ENCODE assay signal across 8 cellular contexts in the genomic region with DNA sequence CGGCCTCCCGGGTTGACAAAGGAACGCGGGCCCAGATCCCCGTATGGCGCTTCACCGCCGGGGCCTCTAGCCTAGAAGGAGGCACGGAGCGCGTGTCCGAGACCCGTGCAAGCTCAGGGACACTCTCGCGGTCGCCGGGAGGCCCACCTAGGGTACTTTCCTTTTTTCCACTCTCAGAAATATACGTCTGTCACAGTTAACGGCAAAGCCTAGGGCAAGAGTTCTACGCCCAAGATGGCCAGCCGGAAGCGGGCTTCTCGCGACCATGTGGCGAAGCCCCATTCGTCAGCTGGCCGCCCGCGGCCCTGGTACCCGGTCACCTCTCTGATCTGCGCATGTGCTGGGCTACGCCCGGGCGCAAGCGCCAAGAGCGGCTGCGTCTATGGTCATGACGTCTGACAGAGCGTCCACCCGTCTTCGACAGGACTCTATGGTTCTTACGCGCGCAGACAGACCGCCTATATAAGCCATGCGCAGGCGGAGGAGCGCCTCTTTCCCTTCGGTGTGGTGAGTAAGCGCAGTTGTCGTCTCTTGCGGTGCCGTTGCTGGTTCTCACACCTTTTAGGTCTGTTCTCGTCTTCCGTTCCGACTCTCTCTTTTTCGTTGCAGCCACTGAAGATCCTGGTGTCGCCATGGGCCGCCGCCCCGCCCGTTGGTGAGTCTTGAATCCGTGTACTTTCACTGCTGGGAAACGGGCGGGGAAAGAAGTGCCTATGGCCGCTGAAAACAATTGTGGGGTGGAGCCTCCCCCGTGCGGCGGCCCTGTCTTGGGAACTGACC. TPM values are rescaled to one million over a fixed set of nuclear protein-coding genes. Genes with fewer than 3 reads are reported as not detected.
A peak's percentile ranks its signal among the peaks of the same experiment; 100 is the strongest.
DNase-seq lines count a peak whose midpoint lies in the region; ATAC-seq, FAIRE-seq and TF ChIP-seq lines count a peak whose summit lies in the region.

A gene (plus strand): TSS at position 490 of the 780 bp plus-strand sequence. CDS start 143 bp downstream, at position 633.

- H3K36me3 Mint-ChIP-seq in activated B cell treated with CpG ODN at 0.5 μM for 24 hours (ENCODE audit: low read depth): peaks cover 39% of the 10 kb centered on the region

- ATAC-seq in GM19025 (IDR thresholded peaks at IDR 0.05; ENCODE audit: low read depth, unreplicated experiment): peak; percentile 73
- peak; percentile 83 for ATAC-seq in HG03280 (IDR thresholded peaks at IDR 0.05; ENCODE audit: unreplicated experiment)
- ATAC-seq in activated B cell treated with CpG ODN at 0.5 μM for 24 hours (ENCODE audit: low read depth): peak; percentile 75

- H3K4me1 ChIP-seq in small intestine (ENCODE audit: control insufficient read depth in 2 of 2, insufficient read depth in 1 of 2, low read depth in 1 of 2, low read length in 1 of 2): no peaks in the 10 kb centered on the region

- POLR2A ChIA-PET in activated B cell treated with CpG ODN at 0.5 μM for 24 hours (lab: Charles Lee): interaction anchor here (0.6 to 6.2 kb wide), 39 partner anchors 11 to 474 kb away, joined by 3 to 125 read pairs (median 5); a partner anchor contains a TSS

- peak; percentile 93 for DNase-seq in AG09309 (ENCODE audit: low read depth)
- DNase-seq in NCI-H345 treated with DMSO at 0.1 percent for 48 hours (lab: John Stamatoyannopoulos, UW; ENCODE audit: unreplicated experiment): peak; percentile 92
- peak; percentile 76 for DNase-seq in activated B cell treated with CpG ODN at 0.5 μM for 24 hours
- peak; percentile 97 to 98 for DNase-seq in cardiac fibroblast (ENCODE audit: low read depth in 2 of 2)
- peak; percentile 87 for DNase-seq in iPS-NIHi7 (ENCODE audit: extremely low spot score)
- peak; percentile 94 for DNase-seq in small intestine

- H3K9me3 ChIP-seq in small intestine (ENCODE audit: control insufficient read depth, low read depth): no peaks in the 10 kb centered on the region

- CTCF ChIA-PET in activated B cell treated with CpG ODN at 0.5 μM for 24 hours (lab: Charles Lee): interaction anchor here (1.3 to 1.4 kb wide), 2 partner anchors 11 to 31 kb away, joined by 4 read pairs; a partner anchor contains a TSS

- H3K27me3 Mint-ChIP-seq in activated B cell treated with CpG ODN at 0.5 μM for 24 hours: no peaks in the 10 kb centered on the region

- H3K36me3 ChIP-seq in small intestine (ENCODE audit: control insufficient read depth in 2 of 2, insufficient read depth in 2 of 2, low read length in 2 of 2): peaks cover 0 to 3% of the 10 kb centered on the region in 2 donors

- H3K27ac Mint-ChIP-seq in activated B cell treated with CpG ODN at 0.5 μM for 24 hours: peak within 1 kb of the TSS; percentile 99

- no peak for FAIRE-seq in small intestine (lab: Jason Lieb, UNC)

- no peaks in the 10 kb centered on the region for H3K9me3 Mint-ChIP-seq in activated B cell treated with CpG ODN at 0.5 μM for 24 hours

- TF ChIP-seq CTCF in AG09309 (IDR thresholded peaks at IDR 0.05; ENCODE audit: control insufficient read depth, insufficient read depth, low read depth, low read length, missing control alignments): no peak
- no peak for TF ChIP-seq CTCF in activated B cell treated with CpG ODN at 0.5 μM for 24 hours (IDR thresholded peaks at IDR 0.05)
- TF ChIP-seq CTCF in cardiac fibroblast (IDR thresholded peaks at IDR 0.05; ENCODE audit: low read depth, low read length): no peak

- intact Hi-C loops in activated B cell treated with CpG ODN at 0.5 μM for 24 hours (cut with micrococcal nuclease): loop anchor here (5.0 kb wide), 4 partner anchors 39 to 134 kb away; a partner anchor contains a TSS

- H3K4me1 Mint-ChIP-seq in activated B cell treated with CpG ODN at 0.5 μM for 24 hours: peaks cover 26% of the 10 kb centered on the region

- WGBS in small intestine, 3 donors: 1 to 47% (median 14%) methylated on average over 52 to 69 of the region's 69 CpGs

- H3K27ac ChIP-seq in small intestine (ENCODE audit: low read depth in 1 of 2, low read length in 1 of 2): peak within 1 kb of the TSS; percentile 94 to 100

- no peaks in the 10 kb centered on the region for H3K27me3 ChIP-seq in small intestine (ENCODE audit: control insufficient read depth in 2 of 2, insufficient read depth in 2 of 2, low read length in 2 of 2)

- H3K4me3 ChIP-seq in AG09309 (ENCODE audit: control insufficient read depth, low read depth, low read length) (peak within 1 kb of the TSS; percentile 69), cardiac fibroblast (replicated peaks in 1 of 2; ENCODE audit: low read depth in 2 of 2, low read length in 2 of 2) (peak within 1 kb of the TSS; percentile 71 to 79), small intestine (ENCODE audit: low read depth in 1 of 2, low read length in 2 of 2) (peak within 1 kb of the TSS; percentile 61 to 78)

- H3K4me3 Mint-ChIP-seq in activated B cell treated with CpG ODN at 0.5 μM for 24 hours: peak within 1 kb of the TSS; percentile 97

RNA-seq across cellular contexts. Expression of the gene that starts here (rescaled TPM):
- 5,113 and 5,534 TPM in 2 replicates for total RNA-seq in activated B cell treated with CpG ODN at 0.5 μM for 24 hours
- polyA plus RNA-seq in small intestine: 1,000 to 10,000 TPM; 3,043 to 5,653 (median 5,246) TPM

Comparison
In these comparisons a context has a peak if more than half of its experiments do, and no peak if none do; other contexts are left out.
1. Peak in every context shown above with its lines: DNase-seq, ATAC-seq, H3K4me3 ChIP-seq and H3K27ac ChIP-seq.